ENCODE assay signal across 8 cellular contexts in the genomic region with DNA sequence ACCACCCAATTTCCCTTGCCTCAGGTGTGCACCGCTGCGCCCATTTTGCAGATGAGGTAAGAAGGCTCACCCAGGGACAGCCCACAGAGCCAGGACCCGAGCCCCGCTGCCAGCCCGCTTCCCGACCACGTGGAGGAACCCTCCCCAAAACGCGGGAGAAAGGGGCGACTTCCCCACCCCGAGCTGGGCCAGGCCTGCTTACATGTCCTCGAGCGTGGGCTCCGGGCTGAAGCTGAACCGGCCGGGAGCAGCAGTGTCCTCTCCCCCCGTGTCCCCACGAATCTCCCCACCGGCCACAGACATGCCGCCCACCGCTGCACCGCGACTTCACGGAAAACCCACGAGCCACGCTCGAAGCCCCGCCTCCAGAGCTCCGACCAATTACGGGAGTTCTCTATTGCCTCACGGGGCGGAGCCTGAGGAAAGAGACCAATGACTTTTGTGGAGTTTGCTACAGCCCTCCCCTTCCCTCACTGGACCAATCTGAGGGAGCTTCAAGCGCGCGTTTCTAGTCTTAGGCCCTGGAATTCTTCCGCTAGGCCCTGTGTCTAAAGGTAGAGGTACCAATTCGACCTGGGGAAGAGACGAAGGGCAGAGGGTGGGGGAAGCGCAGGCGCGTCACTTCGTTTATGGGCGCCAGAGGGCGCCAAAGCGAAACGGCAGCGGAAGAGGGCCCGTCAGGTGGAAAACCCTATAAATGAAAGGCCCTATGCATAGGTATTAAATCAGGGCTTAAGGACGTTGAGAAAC. TPM values are rescaled to one million over a fixed set of nuclear protein-coding genes. Genes with fewer than 3 reads are reported as not detected.
DNase-seq lines count a peak whose midpoint lies in the region; ATAC-seq and TF ChIP-seq lines count a peak whose summit lies in the region.

TSS of gene DCTPP1 (minus strand) at position 353 of the 750 bp plus-strand sequence. CDS start at position 303, 50 bp downstream.

- TF ChIP-seq CTCF in AG09309 (IDR thresholded peaks at IDR 0.05; ENCODE audit: control insufficient read depth, insufficient read depth, low read depth, low read length, missing control alignments): peak; percentile 70
- peak; percentile 74 for TF ChIP-seq CTCF in WTC11 (IDR thresholded peaks at IDR 0.05)

- H3K27ac Mint-ChIP-seq in WTC11: peak within 1 kb of the TSS; percentile 79

- H3K4me3 ChIP-seq in AG09309 (ENCODE audit: control insufficient read depth, low read depth, low read length): peak within 1 kb of the TSS; percentile 70

- peak within 1 kb of the TSS; percentile 67 for H3K27ac ChIP-seq in caudate nucleus (ENCODE audit: low read depth, low read length)

- POLR2A ChIA-PET in WTC11 (lab: Charles Lee): interaction anchor here (0.6 to 1.5 kb wide), 11 partner anchors 8 to 196 kb away, joined by 3 to 15 read pairs (median 4); partner anchors contain the start of genes ZNF689 and ZNF785

- CTCF ChIA-PET in WTC11 (lab: Charles Lee): interaction anchor here (0.5 to 2.9 kb wide), 79 partner anchors 10 to 713 kb away, joined by 3 to 79 read pairs (median 6); partner anchors contain the start of genes ALDOA, CD2BP2, CORO1A and FBRS

- H3K9me3 Mint-ChIP-seq in WTC11: no peaks in the 10 kb centered on the region

- ATAC-seq in GM18909 (IDR thresholded peaks at IDR 0.05; ENCODE audit: poor library complexity, unreplicated experiment) (peak; percentile 95), HG03175 (IDR thresholded peaks at IDR 0.05; ENCODE audit: unreplicated experiment) (peak; percentile 97), WTC11 (peak; percentile 98)

- H3K27me3 Mint-ChIP-seq in WTC11 (ENCODE audit: low read depth): peaks cover 22% of the 10 kb centered on the region

- peaks cover 17% of the 10 kb centered on the region for H3K36me3 Mint-ChIP-seq in WTC11

- peak; percentile 92 for DNase-seq in AG09309 (ENCODE audit: low read depth)
- DNase-seq in NCI-H2227 treated with DMSO at 0.1 percent for 48 hours (lab: John Stamatoyannopoulos, UW): peak; percentile 99
- DNase-seq in WTC11 (ENCODE audit: low spot score): peak; percentile 91
- DNase-seq in caudate nucleus (lab: John Stamatoyannopoulos, UW): peak; percentile 51 to 100 (median 90)
- peak; percentile 99 for DNase-seq in iris pigment epithelial cell (ENCODE audit: low read depth)
- DNase-seq in stimulated activated CD4-positive, alpha-beta T cell treated with anti-CD3 and anti-CD28 coated beads, Interleukin-12 subunit alpha, Interleukin-12 subunit beta, amount 100 ng/mL, for 24 hours (ENCODE audit: low read depth in 2 of 2): peak; percentile 90 to 98

- H3K4me1 Mint-ChIP-seq in WTC11: peaks cover 17% of the 10 kb centered on the region

- no peak within 1 kb of the TSS for H3K4me3 Mint-ChIP-seq in WTC11

TF ChIP-seq in WTC11, 78 proteins besides CTCF, POLR2A, EP300 and RAD21 (continues in another document):
- TF ChIP-seq, protein P1, sequence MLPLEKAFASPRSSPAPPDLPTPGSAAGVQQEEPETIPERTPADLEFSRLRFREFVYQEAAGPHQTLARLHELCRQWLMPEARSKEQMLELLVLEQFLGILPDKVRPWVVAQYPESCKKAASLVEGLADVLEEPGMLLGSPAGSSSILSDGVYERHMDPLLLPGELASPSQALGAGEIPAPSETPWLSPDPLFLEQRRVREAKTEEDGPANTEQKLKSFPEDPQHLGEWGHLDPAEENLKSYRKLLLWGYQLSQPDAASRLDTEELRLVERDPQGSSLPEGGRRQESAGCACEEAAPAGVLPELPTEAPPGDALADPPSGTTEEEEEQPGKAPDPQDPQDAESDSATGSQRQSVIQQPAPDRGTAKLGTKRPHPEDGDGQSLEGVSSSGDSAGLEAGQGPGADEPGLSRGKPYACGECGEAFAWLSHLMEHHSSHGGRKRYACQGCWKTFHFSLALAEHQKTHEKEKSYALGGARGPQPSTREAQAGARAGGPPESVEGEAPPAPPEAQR (CRISPR knock-in tag; IDR thresholded peaks at IDR 0.05): no peak
- TF ChIP-seq, protein P2, sequence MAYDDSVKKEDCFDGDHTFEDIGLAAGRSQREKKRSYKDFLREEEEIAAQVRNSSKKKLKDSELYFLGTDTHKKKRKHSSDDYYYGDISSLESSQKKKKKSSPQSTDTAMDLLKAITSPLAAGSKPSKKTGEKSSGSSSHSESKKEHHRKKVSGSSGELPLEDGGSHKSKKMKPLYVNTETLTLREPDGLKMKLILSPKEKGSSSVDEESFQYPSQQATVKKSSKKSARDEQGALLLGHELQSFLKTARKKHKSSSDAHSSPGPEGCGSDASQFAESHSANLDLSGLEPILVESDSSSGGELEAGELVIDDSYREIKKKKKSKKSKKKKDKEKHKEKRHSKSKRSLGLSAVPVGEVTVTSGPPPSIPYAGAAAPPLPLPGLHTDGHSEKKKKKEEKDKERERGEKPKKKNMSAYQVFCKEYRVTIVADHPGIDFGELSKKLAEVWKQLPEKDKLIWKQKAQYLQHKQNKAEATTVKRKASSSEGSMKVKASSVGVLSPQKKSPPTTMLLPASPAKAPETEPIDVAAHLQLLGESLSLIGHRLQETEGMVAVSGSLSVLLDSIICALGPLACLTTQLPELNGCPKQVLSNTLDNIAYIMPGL (CRISPR knock-in tag; IDR thresholded peaks at IDR 0.05): no peak
- TF ChIP-seq, protein P3, sequence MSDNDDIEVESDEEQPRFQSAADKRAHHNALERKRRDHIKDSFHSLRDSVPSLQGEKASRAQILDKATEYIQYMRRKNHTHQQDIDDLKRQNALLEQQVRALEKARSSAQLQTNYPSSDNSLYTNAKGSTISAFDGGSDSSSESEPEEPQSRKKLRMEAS (CRISPR knock-in tag; IDR thresholded peaks at IDR 0.05): no peak
- TF ChIP-seq ZNF317 (CRISPR knock-in tag; IDR thresholded peaks at IDR 0.05; ENCODE audit: borderline replicate concordance, low read depth) (0 out of 2 replicates have a peak, but pooled peaks have one; percentile 33), MYBL2 (CRISPR knock-in tag; IDR thresholded peaks at IDR 0.05) (peak; percentile 85; the same call in 1 of the 2 replicates), NR1H2 (CRISPR knock-in tag; IDR thresholded peaks at IDR 0.05) (no peak), HMGA2 (CRISPR knock-in tag; IDR thresholded peaks at IDR 0.05) (no peak), JUN (CRISPR knock-in tag; IDR thresholded peaks at IDR 0.05) (peak; percentile 55), ZNF281 (CRISPR knock-in tag; IDR thresholded peaks at IDR 0.05) (no peak), ELF4 (CRISPR knock-in tag; IDR thresholded peaks at IDR 0.05; ENCODE audit: low read depth) (no peak), NFYB (CRISPR knock-in tag; conservative IDR thresholded peaks at IDR 0.05; ENCODE audit: low read depth) (peak; percentile 60), GABPB1 (CRISPR knock-in tag; IDR thresholded peaks at IDR 0.05) (peak; percentile 11; the same call in 1 of the 2 replicates), ETV6 (CRISPR knock-in tag; IDR thresholded peaks at IDR 0.05) (peak; percentile 68)
- TF ChIP-seq, protein P4, sequence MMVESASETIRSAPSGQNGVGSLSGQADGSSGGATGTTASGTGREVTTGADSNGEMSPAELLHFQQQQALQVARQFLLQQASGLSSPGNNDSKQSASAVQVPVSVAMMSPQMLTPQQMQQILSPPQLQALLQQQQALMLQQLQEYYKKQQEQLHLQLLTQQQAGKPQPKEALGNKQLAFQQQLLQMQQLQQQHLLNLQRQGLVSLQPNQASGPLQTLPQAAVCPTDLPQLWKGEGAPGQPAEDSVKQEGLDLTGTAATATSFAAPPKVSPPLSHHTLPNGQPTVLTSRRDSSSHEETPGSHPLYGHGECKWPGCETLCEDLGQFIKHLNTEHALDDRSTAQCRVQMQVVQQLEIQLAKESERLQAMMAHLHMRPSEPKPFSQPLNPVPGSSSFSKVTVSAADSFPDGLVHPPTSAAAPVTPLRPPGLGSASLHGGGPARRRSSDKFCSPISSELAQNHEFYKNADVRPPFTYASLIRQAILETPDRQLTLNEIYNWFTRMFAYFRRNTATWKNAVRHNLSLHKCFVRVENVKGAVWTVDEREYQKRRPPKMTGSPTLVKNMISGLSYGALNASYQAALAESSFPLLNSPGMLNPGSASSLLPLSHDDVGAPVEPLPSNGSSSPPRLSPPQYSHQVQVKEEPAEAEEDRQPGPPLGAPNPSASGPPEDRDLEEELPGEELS (CRISPR knock-in tag; IDR thresholded peaks at IDR 0.05): peak; percentile 78
- TF ChIP-seq, protein P5, sequence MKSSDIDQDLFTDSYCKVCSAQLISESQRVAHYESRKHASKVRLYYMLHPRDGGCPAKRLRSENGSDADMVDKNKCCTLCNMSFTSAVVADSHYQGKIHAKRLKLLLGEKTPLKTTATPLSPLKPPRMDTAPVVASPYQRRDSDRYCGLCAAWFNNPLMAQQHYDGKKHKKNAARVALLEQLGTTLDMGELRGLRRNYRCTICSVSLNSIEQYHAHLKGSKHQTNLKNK (CRISPR knock-in tag; IDR thresholded peaks at IDR 0.05): no peak

RNA-seq across cellular contexts. Expression of gene DCTPP1, which starts in this region (rescaled TPM):
- 69.0 to 72.2 TPM (median 70.5 TPM) in 3 replicates for total RNA-seq in WTC11 (2021)

Comparison
In these comparisons a context has a peak if more than half of its experiments do, and no peak if none do; other contexts are left out.
1. Peak in every context shown above with its lines: DNase-seq, ATAC-seq, H3K4me3 ChIP-seq and H3K27ac ChIP-seq.